In genomic region chr15:78127882-78128281, GRCh38 we compare ENCODE assay signal across 20 cellular contexts. TPM values are rescaled to one million over a fixed set of nuclear protein-coding genes. Genes with fewer than 3 reads are reported as not detected.
DNase-seq lines count a peak whose midpoint lies in the region; ATAC-seq and TF ChIP-seq lines count a peak whose summit lies in the region.
"Had no signal": no experiment of that assay in that cellular context is flagged by ENCODE, and none has a peak within 500 bp of the region (broad histone marks: within the 10 kb centered on the region; RNA-seq: fewer than 3 reads in every experiment).

No MANE protein-coding gene starts in this region.

- no peak overlapping the region for H3K4ac ChIP-seq in mesenchymal stem cell (ENCODE audit: low read depth in 1 of 2, low read length in 2 of 2)

- peaks cover 5% of the 10 kb centered on the region for H3K79me1 ChIP-seq in mesenchymal stem cell (replicated peaks; ENCODE audit: low read length, poor library complexity, severe bottlenecking)

- H3K9me3 ChIP-seq in CD4-positive, CD25-positive, alpha-beta regulatory T cell (ENCODE audit: control insufficient read depth in 2 of 2, low read length in 2 of 2) = no peaks in the 10 kb centered on the region
- H3K9me3 ChIP-seq in mesenchymal stem cell (ENCODE audit: control insufficient read depth, low read length) (no peaks in the 10 kb centered on the region), heart right ventricle (no peaks in the 10 kb centered on the region), left ventricle myocardium inferior (replicated peaks) (no peaks in the 10 kb centered on the region)
- H3K9me3 ChIP-seq: SK-N-SH had no signal

- no peak overlapping the region for H3K9ac ChIP-seq in mesenchymal stem cell (ENCODE audit: low read length)
- H3K9ac ChIP-seq: GM23248, SK-N-SH had no signal

- no peaks in the 10 kb centered on the region for H3K9me3 Mint-ChIP-seq in CD4-positive, CD25-positive, alpha-beta regulatory T cell

- no peaks in the 10 kb centered on the region for H3K36me3 ChIP-seq in CD4-positive, CD25-positive, alpha-beta regulatory T cell (ENCODE audit: control insufficient read depth, insufficient read depth, low read length)
- peaks cover 0 to 3% of the 10 kb centered on the region in 2 experiments for H3K36me3 ChIP-seq in mesenchymal stem cell (ENCODE audit: control insufficient read depth in 1 of 2, insufficient read depth in 2 of 2, low read depth in 1 of 2, low read length in 2 of 2)
- no peaks in the 10 kb centered on the region for H3K36me3 ChIP-seq in heart right ventricle
- no peaks in the 10 kb centered on the region for H3K36me3 ChIP-seq in left ventricle myocardium inferior
- H3K36me3 ChIP-seq: cardiac muscle cell had no signal

- H2BK15ac ChIP-seq in mesenchymal stem cell (ENCODE audit: low read depth, poor library complexity, severe bottlenecking) = no peak overlapping the region

- intact Hi-C loops in heart right ventricle (cut with DNase I) = loop anchor here in 3 of 10 donors (5.0 kb wide), 3 partner anchors 54 to 114 kb away; no protein-coding TSS in a partner anchor
- intact Hi-C loops in left ventricle myocardium inferior (cut with micrococcal nuclease) = no loop called here

- peak overlapping the region; percentile 67 to 91 (median 83) for H3K27ac Mint-ChIP-seq in CD4-positive, CD25-positive, alpha-beta regulatory T cell

- no peaks in the 10 kb centered on the region for H3K27me3 ChIP-seq in CD4-positive, CD25-positive, alpha-beta regulatory T cell (ENCODE audit: control insufficient read depth, insufficient read depth, low read length)
- peaks cover 0 to 30% of the 10 kb centered on the region in 2 experiments for H3K27me3 ChIP-seq in mesenchymal stem cell (ENCODE audit: control insufficient read depth in 1 of 2, insufficient read depth in 1 of 2, low read length in 2 of 2)
- H3K27me3 ChIP-seq in heart right ventricle = no peaks in the 10 kb centered on the region
- no peaks in the 10 kb centered on the region for H3K27me3 ChIP-seq in left ventricle myocardium inferior (ENCODE audit: low read depth)
- H3K27me3 ChIP-seq: cardiac muscle cell had no signal

- H3K23ac ChIP-seq in mesenchymal stem cell (ENCODE audit: low read length in 2 of 2) = peak overlapping the region in 1 of 2 experiments; percentile 56

- H2BK5ac ChIP-seq in mesenchymal stem cell (ENCODE audit: low read depth, low read length, poor library complexity, severe bottlenecking) = no peak overlapping the region

- no peak overlapping the region for H4K91ac ChIP-seq in mesenchymal stem cell (ENCODE audit: low read length)

- no peak for DNase-seq in CD4-positive, CD25-positive, alpha-beta regulatory T cell
- DNase-seq in NCI-H774 (lab: John Stamatoyannopoulos, UW) (peak; percentile 36), mesenchymal stem cell (peak; percentile 52), GM19238 (ENCODE audit: insufficient read length, low spot score) (no peak), heart right ventricle (no peak), left ventricle myocardium inferior (no peak)
- no peak for DNase-seq in activated effector memory CD4-positive, alpha-beta T cell treated with anti-CD3 and anti-CD28 coated beads, Interleukin-2, amount 50 U/mL, for 16 hours
- DNase-seq: activated CD8-positive, alpha-beta memory T cell treated with anti-CD3 and anti-CD28 coated beads for 24 hours; effector CD8-positive, alpha-beta T cell; GM23248; hippocampal formation; left cardiac atrium; NCI-H524; PC-9; SK-N-SH had no signal

- no peak overlapping the region for H3K14ac ChIP-seq in mesenchymal stem cell (ENCODE audit: low read length in 2 of 2)

- H3K18ac ChIP-seq in mesenchymal stem cell (ENCODE audit: low read depth in 1 of 2, low read length in 2 of 2) = no peak overlapping the region

- H3K27ac ChIP-seq in 22Rv1 = peak overlapping the region; percentile 71
- no peak overlapping the region for H3K27ac ChIP-seq in CD4-positive, CD25-positive, alpha-beta regulatory T cell (ENCODE audit: insufficient read depth, low read length, poor library complexity, severe bottlenecking)
- no peak overlapping the region for H3K27ac ChIP-seq in mesenchymal stem cell (ENCODE audit: low read length, poor library complexity, severe bottlenecking)
- H3K27ac ChIP-seq in heart right ventricle = no peak overlapping the region
- no peak overlapping the region for H3K27ac ChIP-seq in left ventricle myocardium inferior (replicated peaks)
- H3K27ac ChIP-seq: cardiac muscle cell, GM23248, PC-9 had no signal

- no peak overlapping the region for H2AK5ac ChIP-seq in mesenchymal stem cell (ENCODE audit: low read length, severe bottlenecking)

- no peak overlapping the region for H4K8ac ChIP-seq in mesenchymal stem cell (ENCODE audit: low read length)

- no peak overlapping the region for H3K4me3 ChIP-seq in CD4-positive, CD25-positive, alpha-beta regulatory T cell (ENCODE audit: low read depth, low read length)
- H3K4me3 ChIP-seq in mesenchymal stem cell (ENCODE audit: insufficient read depth in 1 of 2, low read depth in 1 of 2, low read length in 2 of 2) (no peak overlapping the region), heart right ventricle (no peak overlapping the region), left ventricle myocardium inferior (no peak overlapping the region)
- H3K4me3 ChIP-seq: cardiac muscle cell, GM23248, PC-9 had no signal

- no peak overlapping the region for H2AFZ ChIP-seq in mesenchymal stem cell (ENCODE audit: low read depth, low read length)
- H2AFZ ChIP-seq: GM23248, PC-9 had no signal

- H3K4me3 Mint-ChIP-seq in CD4-positive, CD25-positive, alpha-beta regulatory T cell = peak overlapping the region in 3 of 4 donors; percentile 19 to 52 (median 21)

- TF ChIP-seq CTCF in 22Rv1 (IDR thresholded peaks at IDR 0.05) (no peak), heart right ventricle (IDR thresholded peaks at IDR 0.05) (no peak), left ventricle myocardium inferior (IDR thresholded peaks at IDR 0.05; ENCODE audit: borderline replicate concordance) (no peak)

- no peak overlapping the region for H2BK120ac ChIP-seq in mesenchymal stem cell (ENCODE audit: low read depth, low read length)

- ATAC-seq in CD4-positive, CD25-positive, alpha-beta regulatory T cell (ENCODE audit: low read depth in 2 of 2) = no peak
- ATAC-seq in heart right ventricle = no peak
- ATAC-seq: left cardiac atrium had no signal

- H3K27me3 Mint-ChIP-seq in CD4-positive, CD25-positive, alpha-beta regulatory T cell = peaks cover 7% of the 10 kb centered on the region

- peaks cover 0 to 34% (median 16%) of the 10 kb centered on the region in 4 donors for H3K4me1 Mint-ChIP-seq in CD4-positive, CD25-positive, alpha-beta regulatory T cell

- H3K4me1 ChIP-seq in CD4-positive, CD25-positive, alpha-beta regulatory T cell (ENCODE audit: control insufficient read depth, insufficient read depth, low read length, poor library complexity, severe bottlenecking) = peaks cover 10% of the 10 kb centered on the region
- H3K4me1 ChIP-seq in mesenchymal stem cell (ENCODE audit: control insufficient read depth, insufficient read depth, low read depth, low read length) (peaks cover 13% of the 10 kb centered on the region), heart right ventricle (peaks cover 0 to 13% (median 10%) of the 10 kb centered on the region in 9 donors), left ventricle myocardium inferior (peaks cover 25% of the 10 kb centered on the region)

- WGBS in mesenchymal stem cell = 57% methylated on average over 1 of the region's 2 CpGs
- 85 to 92% methylated on average over 2 of the region's 2 CpGs for WGBS in heart right ventricle, 2 donors

- H2BK12ac ChIP-seq in mesenchymal stem cell (ENCODE audit: low read length in 2 of 2) = peak overlapping the region in 1 of 2 experiments; percentile 25

- no peak overlapping the region for H3K4me2 ChIP-seq in mesenchymal stem cell (ENCODE audit: low read length, poor library complexity, severe bottlenecking)
- H3K4me2 ChIP-seq: PC-9, SK-N-SH had no signal

- no peaks in the 10 kb centered on the region for H3K36me3 Mint-ChIP-seq in CD4-positive, CD25-positive, alpha-beta regulatory T cell

RNA-seq across cellular contexts. Expression of gene CIB2, which starts 3.4 kb away (rescaled TPM):
- 1.2 TPM for total RNA-seq in CD4-positive, CD25-positive, alpha-beta regulatory T cell
- polyA plus RNA-seq in CD4-positive, CD25-positive, alpha-beta regulatory T cell = 1 to 10 TPM in 3 of 4 donors, under 1 TPM in 1; 0.94 to 2.7 (median 1.9) TPM
- 23.7 TPM for polyA plus RNA-seq in mesenchymal stem cell (2013, experiment 1 of 2)
- polyA plus RNA-seq in mesenchymal stem cell (2013, experiment 2 of 2) = 21.9 TPM
- total RNA-seq in heart right ventricle (10 to 100 TPM in 7 of 10 donors, 1 to 10 TPM in 3; 4.0 to 32.3 (median 17.1) TPM), left ventricle myocardium inferior (26.1 TPM)
- polyA plus RNA-seq in heart right ventricle = 1 to 10 TPM; 2.6 to 3.9 TPM

RNA-seq across cellular contexts. Expression of gene IDH3A, which starts 21.3 kb away (rescaled TPM):
- 51.9 TPM for total RNA-seq in CD4-positive, CD25-positive, alpha-beta regulatory T cell
- polyA plus RNA-seq in CD4-positive, CD25-positive, alpha-beta regulatory T cell = 10 to 100 TPM; 38.2 to 62.1 (median 46.8) TPM
- 17.7 TPM for polyA plus RNA-seq in mesenchymal stem cell (2013, experiment 1 of 2)
- polyA plus RNA-seq in mesenchymal stem cell (2013, experiment 2 of 2) = 19.5 TPM
- total RNA-seq in heart right ventricle = 100 to 1,000 TPM; 315 to 509 (median 460) TPM
- 100 to 1,000 TPM; 110 to 125 TPM for polyA plus RNA-seq in heart right ventricle
- total RNA-seq in left ventricle myocardium inferior = 465 TPM

RNA-seq across cellular contexts. Expression of gene SH2D7, which starts 35.5 kb away (rescaled TPM):
- not detected for total RNA-seq in CD4-positive, CD25-positive, alpha-beta regulatory T cell
- polyA plus RNA-seq in CD4-positive, CD25-positive, alpha-beta regulatory T cell = under 1 TPM in 1 of 4 donors, not detected in 3; 0.09 TPM
- polyA plus RNA-seq in mesenchymal stem cell (2013, experiment 1 of 2) = 0.01 TPM
- polyA plus RNA-seq in mesenchymal stem cell (2013, experiment 2 of 2) = 0.01 TPM
- total RNA-seq in heart right ventricle (not detected), left ventricle myocardium inferior (not detected)
- not detected for polyA plus RNA-seq in heart right ventricle
- total RNA-seq: cardiac muscle cell, Daoy, GM23248, left cardiac atrium, PC-9, pulmonary artery endothelial cell had no signal
- polyA plus RNA-seq: BJ, GM23248, SK-N-SH had no signal

RNA-seq across cellular contexts. Expression of gene TBC1D2B, which starts 50.4 kb away (rescaled TPM):
- total RNA-seq in CD4-positive, CD25-positive, alpha-beta regulatory T cell = 117 TPM
- 10 to 100 TPM; 12.2 to 17.9 (median 15.4) TPM for polyA plus RNA-seq in CD4-positive, CD25-positive, alpha-beta regulatory T cell
- polyA plus RNA-seq in mesenchymal stem cell (2013, experiment 1 of 2) = 43.1 TPM
- 41.2 TPM for polyA plus RNA-seq in mesenchymal stem cell (2013, experiment 2 of 2)
- total RNA-seq in heart right ventricle = 10 to 100 TPM in 5 of 10 donors, 1 to 10 TPM in 5; 6.3 to 20.8 (median 10.0) TPM
- 1 to 10 TPM; 4.7 to 7.6 TPM for polyA plus RNA-seq in heart right ventricle
- total RNA-seq in left ventricle myocardium inferior = 11.7 TPM

Comparison
In these comparisons a context has a peak if more than half of its experiments do, and no peak if none do; other contexts are left out.
1. DNase-seq: peak in NCI-H774 (single experiment) and mesenchymal stem cell (single experiment); none in CD4-positive, CD25-positive, alpha-beta regulatory T cell (0 of 3), GM19238 (single experiment), heart right ventricle (0 of 2), activated effector memory CD4-positive, alpha-beta T cell treated with anti-CD3 and anti-CD28 coated beads, Interleukin-2, amount 50 U/mL, for 16 hours (single experiment) and left ventricle myocardium inferior (single experiment).